ENCODE assay signal across 11 cellular contexts in the genomic region with DNA sequence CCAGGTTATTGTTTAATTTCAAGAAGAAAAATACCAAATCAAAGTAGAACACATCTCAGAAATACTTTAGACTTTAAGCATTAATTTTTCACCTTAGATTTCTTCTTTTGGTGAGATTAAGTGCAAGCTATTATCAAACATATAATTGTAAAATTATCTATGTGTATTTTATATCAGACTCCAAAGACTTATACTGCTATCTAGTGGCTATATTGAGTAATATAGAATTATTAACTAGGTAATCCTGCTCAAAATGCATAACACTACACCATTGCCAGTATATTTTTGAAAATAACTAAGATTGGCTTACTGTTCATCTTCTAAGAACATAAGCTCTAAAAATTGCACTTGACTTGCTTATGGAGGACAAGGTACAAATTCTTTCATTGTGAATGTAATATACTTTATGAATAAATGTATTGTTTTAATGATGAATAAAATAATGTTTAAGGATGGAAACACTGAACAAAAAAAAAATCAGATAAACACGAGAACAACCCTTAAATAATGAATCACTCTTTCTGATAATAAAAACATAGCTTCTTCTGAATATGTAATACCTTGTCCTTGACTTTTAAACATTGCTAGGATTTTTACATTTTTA.
DNase-seq lines count a peak whose midpoint lies in the region; ATAC-seq, FAIRE-seq and TF ChIP-seq lines count a peak whose summit lies in the region.
"Had no signal": no experiment of that assay in that cellular context is flagged by ENCODE, and none has a peak within 500 bp of the region (broad histone marks: within the 10 kb centered on the region; RNA-seq: fewer than 3 reads in every experiment).

No MANE protein-coding gene starts in this region.

- no TSS peak for BruUV-seq in HCT116 (replicated peaks; lab: Mats Ljungman, UMichigan)
- no TSS peak for BruUV-seq in PC-9 (replicated peaks; lab: Mats Ljungman, UMichigan)

- H3K4me2 ChIP-seq in HCT116 (ENCODE audit: low read length) (no peak overlapping the region), PC-9 (no peak overlapping the region), keratinocyte (ENCODE audit: control insufficient read depth, extremely low read depth, insufficient read depth, low read depth, low read length) (no peak overlapping the region)

- H3F3A ChIP-seq in PC-9 (ENCODE audit: insufficient read depth, low read depth) = no peaks in the 10 kb centered on the region

- CTCF ChIA-PET in HCT116 (lab: Charles Lee) = interaction anchor here (0.6 to 2.5 kb wide), 10 partner anchors 8 to 775 kb away, joined by 3 to 16 read pairs (median 4); no protein-coding TSS in a partner anchor
- CTCF ChIA-PET in PC-9 (lab: Charles Lee) = interaction anchor here (0.5 to 2.2 kb wide), 7 partner anchors 25 to 1949 kb away, joined by 3 to 13 read pairs (median 4); no protein-coding TSS in a partner anchor

- TF ChIP-seq RAD21 in HCT116 (IDR thresholded peaks at IDR 0.05; ENCODE audit: low read depth) = peak; percentile 68

- H3K9me3 ChIP-seq in BE2C (no peaks in the 10 kb centered on the region), HCT116 (ENCODE audit: control insufficient read depth in 1 of 2, insufficient read depth in 1 of 2, low read depth in 1 of 2, low read length in 2 of 2) (no peaks in the 10 kb centered on the region), PC-9 (ENCODE audit: insufficient read depth, low read depth) (no peaks in the 10 kb centered on the region), keratinocyte (ENCODE audit: control insufficient read depth, low read depth, low read length) (no peaks in the 10 kb centered on the region)

- H4K20me1 ChIP-seq in HCT116 (ENCODE audit: insufficient read depth) = no peaks in the 10 kb centered on the region
- no peaks in the 10 kb centered on the region for H4K20me1 ChIP-seq in PC-9 (ENCODE audit: insufficient read depth)
- H4K20me1 ChIP-seq in keratinocyte (ENCODE audit: control insufficient read depth, extremely low read depth, insufficient read depth, low read length) = no peaks in the 10 kb centered on the region

- DNase-seq in BE2C (no peak), HCT116 (ENCODE audit: low read depth, low spot score) (no peak), PC-9 (no peak), keratinocyte (ENCODE audit: low read depth, low spot score) (no peak), MV-4-11 (lab: John Stamatoyannopoulos, UW) (no peak), NCI-H187 (lab: John Stamatoyannopoulos, UW) (no peak)
- DNase-seq in activated CD8-positive, alpha-beta memory T cell treated with anti-CD3 and anti-CD28 coated beads, Interleukin-2, amount 50 U/mL, for 48 hours = no peak
- DNase-seq: activated T-cell treated with anti-CD3 and anti-CD28 coated beads for 4 hours; stimulated activated naive CD8-positive, alpha-beta T cell treated with anti-CD3 and anti-CD28 coated beads, Interleukin-15, amount 100 ng/mL, for 72 hours had no signal

- no peak overlapping the region for H3K27ac ChIP-seq in HCT116 (ENCODE audit: low read depth, low read length)
- H3K27ac ChIP-seq in PC-9 = no peak overlapping the region
- no peak overlapping the region for H3K27ac ChIP-seq in keratinocyte (ENCODE audit: control insufficient read depth, insufficient read depth, low read length)

- peak overlapping the region; percentile 80 for H2AFZ ChIP-seq in HCT116 (ENCODE audit: low read depth, low read length, poor library complexity, severe bottlenecking)
- H2AFZ ChIP-seq in PC-9 = no peak overlapping the region
- no peak overlapping the region for H2AFZ ChIP-seq in keratinocyte (ENCODE audit: control insufficient read depth, low read length)

- FAIRE-seq in keratinocyte (lab: Jason Lieb, UNC) = no peak

- dilution Hi-C loops in keratinocyte (cut with MboI; ENCODE audit: extremely low pct_ligation_motif_present, low sequenced_read_pairs) = no loop called here

- no peaks in the 10 kb centered on the region for H3K36me3 ChIP-seq in BE2C
- no peaks in the 10 kb centered on the region for H3K36me3 ChIP-seq in HCT116 (ENCODE audit: control insufficient read depth in 1 of 2, insufficient read depth in 2 of 2, low read length in 2 of 2)
- no peaks in the 10 kb centered on the region for H3K36me3 ChIP-seq in PC-9 (ENCODE audit: low read depth)
- H3K36me3 ChIP-seq in keratinocyte (ENCODE audit: control insufficient read depth in 2 of 2, extremely low read depth in 1 of 2, insufficient read depth in 2 of 2, low read length in 2 of 2) = no peaks in the 10 kb centered on the region

- H3K27me3 ChIP-seq in BE2C (no peaks in the 10 kb centered on the region), HCT116 (ENCODE audit: insufficient read depth, low read length) (no peaks in the 10 kb centered on the region), PC-9 (ENCODE audit: insufficient read depth, low read depth) (no peaks in the 10 kb centered on the region), keratinocyte (ENCODE audit: control insufficient read depth, extremely low read depth, insufficient read depth, low read length) (no peaks in the 10 kb centered on the region)

- POLR2A ChIA-PET in HCT116 (lab: Charles Lee) = no interaction called here
- POLR2A ChIA-PET in PC-9 (lab: Charles Lee; ENCODE audit: unreplicated experiment) = interaction anchor here (0.7 kb wide), 1 partner anchor 1801 kb away, joined by 8 read pairs; no protein-coding TSS in a partner anchor

- H3K9me2 ChIP-seq in HCT116 (ENCODE audit: insufficient read depth) (no peaks in the 10 kb centered on the region), PC-9 (ENCODE audit: insufficient read depth) (no peaks in the 10 kb centered on the region)

- H3K9me1 ChIP-seq in keratinocyte (ENCODE audit: control insufficient read depth, extremely low read depth, insufficient read depth, low read length) = no peaks in the 10 kb centered on the region

- H3K4me1 ChIP-seq in BE2C = peaks cover 6% of the 10 kb centered on the region; the same call in 1 of the 2 replicates
- H3K4me1 ChIP-seq in HCT116 (ENCODE audit: control insufficient read depth in 1 of 2, insufficient read depth in 2 of 2, low read length in 2 of 2) = no peaks in the 10 kb centered on the region
- H3K4me1 ChIP-seq in PC-9 (replicated peaks; ENCODE audit: insufficient read depth) = no peaks in the 10 kb centered on the region
- H3K4me1 ChIP-seq in keratinocyte (ENCODE audit: control insufficient read depth, extremely low read depth, insufficient read depth, low read length) = no peaks in the 10 kb centered on the region

- intact Hi-C loops in HCT116 (cut with micrococcal nuclease) (loop anchor here (1.0 to 10.0 kb wide), 4 partner anchors 242 to 1463 kb away; no protein-coding TSS in a partner anchor), PC-9 (cut with micrococcal nuclease; ENCODE audit: unreplicated experiment) (loop anchor here (5.0 to 10.0 kb wide), 3 partner anchors 873 to 1533 kb away; no protein-coding TSS in a partner anchor)

- no peak overlapping the region for H3K9ac ChIP-seq in HCT116 (ENCODE audit: low read length)
- no peak overlapping the region for H3K9ac ChIP-seq in keratinocyte (ENCODE audit: control insufficient read depth, extremely low read depth, insufficient read depth, low read length)

- H3K4me3 ChIP-seq in BE2C (ENCODE audit: low read depth, low read length) (no peak overlapping the region), HCT116 (replicated peaks in 1 of 2; ENCODE audit: low read depth in 1 of 2, low read length in 2 of 2) (no peak overlapping the region), PC-9 (no peak overlapping the region), keratinocyte (ENCODE audit: control insufficient read depth in 2 of 3, extremely low read depth in 1 of 3, insufficient read depth in 2 of 3, low read depth in 1 of 3, low read length in 3 of 3) (no peak overlapping the region)
- H3K4me3 ChIP-seq: lung had no signal

- RAD21 ChIA-PET in HCT116 (lab: Charles Lee; ENCODE audit: low non-redundant PET in 1 of 2, low total read pairs in 2 of 2, uncharacterized antibody in 2 of 2, unreplicated experiment in 2 of 2) = interaction anchor here in 1 of 2 experiments (0.9 kb wide), 1 partner anchor 749 kb away, joined by 3 read pairs; no protein-coding TSS in a partner anchor

- no peaks in the 10 kb centered on the region for H3K79me2 ChIP-seq in HCT116 (ENCODE audit: insufficient read depth, low read length)
- no peaks in the 10 kb centered on the region for H3K79me2 ChIP-seq in PC-9 (ENCODE audit: low read depth)
- no peaks in the 10 kb centered on the region for H3K79me2 ChIP-seq in keratinocyte (ENCODE audit: control insufficient read depth, insufficient read depth, low read length)

- peak; percentile 39; the same call in 1 of the 2 replicates for TF ChIP-seq CTCF in BE2C (IDR thresholded peaks at IDR 0.05; ENCODE audit: low read depth, low read length)
- peak; percentile 15 to 58 (median 48); a peak in 3 of 6 replicates for TF ChIP-seq CTCF in HCT116 (IDR thresholded peaks at IDR 0.05 in 2 of 3, conservative IDR thresholded peaks at IDR 0.05 in 1 of 3; ENCODE audit: borderline replicate concordance in 1 of 3, insufficient read depth in 1 of 3, low read depth in 2 of 3, low read length in 2 of 3)
- peak; percentile 75 for TF ChIP-seq CTCF in PC-9 (conservative IDR thresholded peaks at IDR 0.05)
- peak in 2 of 3 experiments; percentile 17 to 20 for TF ChIP-seq CTCF in keratinocyte (optimal IDR thresholded peaks at IDR 0.05 in 1 of 3, IDR thresholded peaks at IDR 0.05 in 1 of 3, conservative IDR thresholded peaks at IDR 0.05 in 1 of 3; ENCODE audit: extremely low read depth in 1 of 3, insufficient read depth in 2 of 3, low read length in 3 of 3)

- no peak for TF ChIP-seq POLR2A in HCT116 (IDR thresholded peaks at IDR 0.05; ENCODE audit: borderline replicate concordance, extremely low read depth, insufficient read depth, insufficient read length)

- ATAC-seq in HCT116 = peak; percentile 58; the same call in 1 of the 2 replicates
- ATAC-seq in HG02981 (IDR thresholded peaks at IDR 0.05; ENCODE audit: unreplicated experiment) = no peak
- ATAC-seq: stimulated activated naive CD8-positive, alpha-beta T cell treated with anti-CD3 and anti-CD28 coated beads, Interleukin-15, amount 100 ng/mL, for 72 hours had no signal

TF ChIP-seq in HCT116, 20 proteins besides CTCF, POLR2A, EP300 and RAD21 (continues in another document):
- TF ChIP-seq JUND (IDR thresholded peaks at IDR 0.05) (no peak), TCF7L2 (IDR thresholded peaks at IDR 0.05; ENCODE audit: borderline replicate concordance, extremely low read depth, insufficient read depth, insufficient read length) (no peak), ZFX (IDR thresholded peaks at IDR 0.05) (no peak), SRF (IDR thresholded peaks at IDR 0.05; ENCODE audit: low read depth) (no peak), ATF3 (IDR thresholded peaks at IDR 0.05) (no peak), SP1 (IDR thresholded peaks at IDR 0.05; ENCODE audit: low read depth) (no peak), YY1 (IDR thresholded peaks at IDR 0.05; ENCODE audit: extremely low read depth, insufficient replicate concordance, low read depth, low read length) (no peak), SIN3A (IDR thresholded peaks at IDR 0.05; ENCODE audit: low read depth) (no peak), EZH2phosphoT487 (IDR thresholded peaks at IDR 0.05; ENCODE audit: borderline replicate concordance) (no peak), CEBPB (IDR thresholded peaks at IDR 0.05; ENCODE audit: low read depth) (no peak)

Comparison
In these comparisons a context has a peak if more than half of its experiments do, and no peak if none do; other contexts are left out.
1. CTCF ChIP-seq: peak in every context shown above with its lines; median percentile 75 in PC-9; 48 in HCT116; 39 in BE2C; 18 in keratinocyte.